In the genomic region with DNA sequence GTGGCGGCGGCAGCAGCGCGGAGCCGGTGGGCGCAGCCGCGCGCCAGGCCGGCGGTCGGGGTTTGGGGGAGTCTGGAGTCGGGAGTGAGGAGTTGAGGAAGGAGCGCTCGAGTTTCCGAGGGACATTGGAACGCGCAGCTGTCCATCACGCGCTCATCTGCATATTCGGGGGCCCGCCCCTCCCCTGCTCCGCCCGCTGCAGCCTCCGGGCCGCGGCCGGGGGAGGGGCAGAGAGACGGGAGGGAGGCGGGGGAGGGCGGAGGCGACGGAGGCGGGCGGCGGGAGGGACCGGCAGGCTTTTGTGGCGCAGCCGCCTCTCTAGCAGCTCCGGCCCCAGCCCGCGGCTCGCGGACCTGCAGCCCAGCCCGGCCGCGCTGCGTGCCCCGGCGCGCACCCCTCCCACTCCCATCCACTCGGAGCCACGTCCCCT, we compare ENCODE assay signal across 8 cellular contexts. TPM values are rescaled to one million over a fixed set of nuclear protein-coding genes. Genes with fewer than 3 reads are reported as not detected.
DNase-seq lines count a peak whose midpoint lies in the region; ATAC-seq, FAIRE-seq and TF ChIP-seq lines count a peak whose summit lies in the region.

A gene (minus strand): TSS at position 86 of the 430 bp plus-strand sequence. CDS start 264 bp downstream, outside the sequence.

- DNase-seq in BJ (ENCODE audit: low read depth) = peak; percentile 74
- peak; percentile 74 for DNase-seq in NCI-H187 treated with DMSO at 0.1 percent for 48 hours (lab: John Stamatoyannopoulos, UW)
- peak; percentile 88 for DNase-seq in bronchial epithelial cell (ENCODE audit: low read depth)
- peak; percentile 97 for DNase-seq in kidney
- peak; percentile 89 for DNase-seq in type B pancreatic cell (ENCODE audit: extremely low spot score, unreplicated experiment)
- DNase-seq in activated CD8-positive, alpha-beta memory T cell treated with anti-CD3 and anti-CD28 coated beads, Interleukin-2, amount 50 U/mL, for 4 hours = no peak
- no peak for DNase-seq in stimulated activated CD4-positive, alpha-beta T cell treated with anti-CD3 and anti-CD28 coated beads, Interleukin-4, amount 100 ng/mL, for 24 hours

- H3K4me1 Mint-ChIP-seq in type B pancreatic cell (ENCODE audit: unreplicated experiment) = peaks cover 36% of the 10 kb centered on the region

- H3K36me3 Mint-ChIP-seq in type B pancreatic cell = peaks cover 24% of the 10 kb centered on the region

- POLR2A ChIA-PET in BJ (lab: Charles Lee) = interaction anchor here (0.7 kb wide), 1 partner anchor 13 kb away, joined by 3 read pairs; no protein-coding TSS in a partner anchor

- no peak for ATAC-seq in HG03520 (IDR thresholded peaks at IDR 0.05; ENCODE audit: unreplicated experiment)

- no peak within 1 kb of the TSS for H3K9ac ChIP-seq in kidney (ENCODE audit: low read length in 2 of 2)

- no peaks in the 10 kb centered on the region for H3K9me3 ChIP-seq in kidney (ENCODE audit: control insufficient read depth in 1 of 2, low read length in 2 of 2)

- H3K36me3 ChIP-seq in BJ (ENCODE audit: control insufficient read depth, insufficient read depth, low read length) = peaks cover 4% of the 10 kb centered on the region; the same call in 1 of the 2 replicates
- peaks cover 13% of the 10 kb centered on the region for H3K36me3 ChIP-seq in bronchial epithelial cell (ENCODE audit: control insufficient read depth, insufficient read depth, low read length)
- H3K36me3 ChIP-seq in kidney (ENCODE audit: control insufficient read depth in 1 of 2, insufficient read depth in 2 of 2, low read length in 2 of 2) = no peaks in the 10 kb centered on the region

- peak within 1 kb of the TSS; percentile 92 for H3K27ac Mint-ChIP-seq in type B pancreatic cell

- CTCF ChIA-PET in BJ (lab: Yijun Ruan, JAX) = no interaction called here

- H3K4me3 ChIP-seq in BJ (ENCODE audit: low read depth, low read length) = peak within 1 kb of the TSS; percentile 72
- peak within 1 kb of the TSS; percentile 89 for H3K4me3 ChIP-seq in bronchial epithelial cell (ENCODE audit: low read depth, low read length)
- peak within 1 kb of the TSS in 1 of 2 donors; percentile 51 for H3K4me3 ChIP-seq in kidney (ENCODE audit: low read length in 2 of 2)

- H3K4me1 ChIP-seq in kidney (ENCODE audit: control insufficient read depth in 1 of 2, insufficient read depth in 1 of 2, low read depth in 1 of 2, low read length in 2 of 2) = peaks cover 0 to 9% of the 10 kb centered on the region in 2 donors

- FAIRE-seq in bronchial epithelial cell (lab: Jason Lieb, UNC) = no peak
- FAIRE-seq in kidney (lab: Jason Lieb, UNC) = no peak

- H3K27me3 ChIP-seq in BJ (ENCODE audit: control insufficient read depth, insufficient read depth, low read length) (no peaks in the 10 kb centered on the region), bronchial epithelial cell (ENCODE audit: control insufficient read depth, insufficient read depth, low read length) (no peaks in the 10 kb centered on the region)

- intact Hi-C loops in kidney (cut with DNase I) = no loop called here

- H3K27me3 Mint-ChIP-seq in type B pancreatic cell = peaks cover 38% of the 10 kb centered on the region

- peak within 1 kb of the TSS; percentile 94 for H3K4me3 Mint-ChIP-seq in type B pancreatic cell

- H3K9me3 Mint-ChIP-seq in type B pancreatic cell = no peaks in the 10 kb centered on the region

- H3K27ac ChIP-seq in kidney (ENCODE audit: low read depth in 2 of 2, low read length in 2 of 2) = peak within 1 kb of the TSS in 1 of 2 donors; percentile 51

- no peak for TF ChIP-seq CTCF in BJ (IDR thresholded peaks at IDR 0.05; ENCODE audit: insufficient read depth, low read depth, low read length)
- TF ChIP-seq CTCF in bronchial epithelial cell (IDR thresholded peaks at IDR 0.05; ENCODE audit: insufficient read depth, low read length, severe bottlenecking) = no peak
- TF ChIP-seq CTCF in kidney (IDR thresholded peaks at IDR 0.05; ENCODE audit: borderline replicate concordance, extremely low read depth, insufficient read depth) = no peak
- TF ChIP-seq CTCF in type B pancreatic cell (conservative IDR thresholded peaks at IDR 0.05) = no peak

RNA-seq across cellular contexts. Expression of the gene that starts here (rescaled TPM):
- polyA plus RNA-seq in BJ (2011; rRNA removed) (1.8 and 2.7 TPM in 2 replicates), kidney (ENCODE audit: insufficient read depth, low read depth, low replicate concordance) (11.7 TPM)
- polyA minus RNA-seq in BJ (2011; rRNA and poly(A)+ RNA removed) = 1.2 and 2.2 TPM in 2 replicates
- total RNA-seq in bronchial epithelial cell (11.3 and 14.0 TPM in 2 replicates), kidney (44.2 TPM), type B pancreatic cell (ENCODE audit: low replicate concordance) (31.4 and 42.2 TPM in 2 replicates)

Comparison
In these comparisons a context has a peak if more than half of its experiments do, and no peak if none do; other contexts are left out.
1. DNase-seq: peak in BJ (single experiment), NCI-H187 treated with DMSO at 0.1 percent for 48 hours (single experiment), bronchial epithelial cell (single experiment), kidney (single experiment) and type B pancreatic cell (single experiment); none in activated CD8-positive, alpha-beta memory T cell treated with anti-CD3 and anti-CD28 coated beads, Interleukin-2, amount 50 U/mL, for 4 hours (single experiment) and stimulated activated CD4-positive, alpha-beta T cell treated with anti-CD3 and anti-CD28 coated beads, Interleukin-4, amount 100 ng/mL, for 24 hours (single experiment).